Comparison of ENCODE assay signal across 1 cellular context in the genomic region with DNA sequence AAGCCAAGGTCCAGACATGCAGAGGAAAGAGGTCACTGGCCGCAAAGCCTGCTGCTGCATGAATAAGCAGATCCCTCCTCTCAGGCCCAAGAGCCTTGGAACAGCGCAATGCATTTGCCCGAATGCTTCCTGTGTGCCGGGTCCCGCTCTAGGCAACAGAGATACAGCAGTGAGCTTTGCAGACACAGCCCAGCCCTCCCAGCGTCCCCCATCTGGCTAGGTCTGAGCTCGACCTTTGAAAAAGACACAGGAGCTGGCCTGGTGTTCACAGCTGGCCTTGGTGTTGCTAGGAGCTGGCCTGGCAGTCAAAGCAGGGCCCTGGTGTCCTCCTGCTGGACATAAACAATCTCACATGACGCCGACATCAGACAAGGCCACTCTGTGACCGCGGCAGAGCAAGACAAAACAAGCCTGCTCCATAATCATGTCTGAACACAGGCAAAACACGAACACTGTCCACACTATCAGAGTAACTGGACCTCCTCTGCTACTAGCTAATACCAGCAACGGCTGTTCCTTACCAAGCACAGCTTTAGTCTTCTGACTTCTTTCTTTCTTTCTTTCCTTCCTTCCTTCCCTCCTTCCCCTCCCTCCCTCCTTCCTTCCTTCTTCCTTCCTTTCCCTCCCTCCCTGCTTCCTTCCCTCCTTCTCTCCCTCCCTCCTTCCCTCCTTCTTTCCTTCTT.
TF ChIP-seq lines count a peak whose summit lies in the region.

No MANE protein-coding gene starts in this region.

TF ChIP-seq in K562, 482 proteins besides CTCF, POLR2A, EP300 and RAD21 (continued from another document):
- TF ChIP-seq, protein P1, sequence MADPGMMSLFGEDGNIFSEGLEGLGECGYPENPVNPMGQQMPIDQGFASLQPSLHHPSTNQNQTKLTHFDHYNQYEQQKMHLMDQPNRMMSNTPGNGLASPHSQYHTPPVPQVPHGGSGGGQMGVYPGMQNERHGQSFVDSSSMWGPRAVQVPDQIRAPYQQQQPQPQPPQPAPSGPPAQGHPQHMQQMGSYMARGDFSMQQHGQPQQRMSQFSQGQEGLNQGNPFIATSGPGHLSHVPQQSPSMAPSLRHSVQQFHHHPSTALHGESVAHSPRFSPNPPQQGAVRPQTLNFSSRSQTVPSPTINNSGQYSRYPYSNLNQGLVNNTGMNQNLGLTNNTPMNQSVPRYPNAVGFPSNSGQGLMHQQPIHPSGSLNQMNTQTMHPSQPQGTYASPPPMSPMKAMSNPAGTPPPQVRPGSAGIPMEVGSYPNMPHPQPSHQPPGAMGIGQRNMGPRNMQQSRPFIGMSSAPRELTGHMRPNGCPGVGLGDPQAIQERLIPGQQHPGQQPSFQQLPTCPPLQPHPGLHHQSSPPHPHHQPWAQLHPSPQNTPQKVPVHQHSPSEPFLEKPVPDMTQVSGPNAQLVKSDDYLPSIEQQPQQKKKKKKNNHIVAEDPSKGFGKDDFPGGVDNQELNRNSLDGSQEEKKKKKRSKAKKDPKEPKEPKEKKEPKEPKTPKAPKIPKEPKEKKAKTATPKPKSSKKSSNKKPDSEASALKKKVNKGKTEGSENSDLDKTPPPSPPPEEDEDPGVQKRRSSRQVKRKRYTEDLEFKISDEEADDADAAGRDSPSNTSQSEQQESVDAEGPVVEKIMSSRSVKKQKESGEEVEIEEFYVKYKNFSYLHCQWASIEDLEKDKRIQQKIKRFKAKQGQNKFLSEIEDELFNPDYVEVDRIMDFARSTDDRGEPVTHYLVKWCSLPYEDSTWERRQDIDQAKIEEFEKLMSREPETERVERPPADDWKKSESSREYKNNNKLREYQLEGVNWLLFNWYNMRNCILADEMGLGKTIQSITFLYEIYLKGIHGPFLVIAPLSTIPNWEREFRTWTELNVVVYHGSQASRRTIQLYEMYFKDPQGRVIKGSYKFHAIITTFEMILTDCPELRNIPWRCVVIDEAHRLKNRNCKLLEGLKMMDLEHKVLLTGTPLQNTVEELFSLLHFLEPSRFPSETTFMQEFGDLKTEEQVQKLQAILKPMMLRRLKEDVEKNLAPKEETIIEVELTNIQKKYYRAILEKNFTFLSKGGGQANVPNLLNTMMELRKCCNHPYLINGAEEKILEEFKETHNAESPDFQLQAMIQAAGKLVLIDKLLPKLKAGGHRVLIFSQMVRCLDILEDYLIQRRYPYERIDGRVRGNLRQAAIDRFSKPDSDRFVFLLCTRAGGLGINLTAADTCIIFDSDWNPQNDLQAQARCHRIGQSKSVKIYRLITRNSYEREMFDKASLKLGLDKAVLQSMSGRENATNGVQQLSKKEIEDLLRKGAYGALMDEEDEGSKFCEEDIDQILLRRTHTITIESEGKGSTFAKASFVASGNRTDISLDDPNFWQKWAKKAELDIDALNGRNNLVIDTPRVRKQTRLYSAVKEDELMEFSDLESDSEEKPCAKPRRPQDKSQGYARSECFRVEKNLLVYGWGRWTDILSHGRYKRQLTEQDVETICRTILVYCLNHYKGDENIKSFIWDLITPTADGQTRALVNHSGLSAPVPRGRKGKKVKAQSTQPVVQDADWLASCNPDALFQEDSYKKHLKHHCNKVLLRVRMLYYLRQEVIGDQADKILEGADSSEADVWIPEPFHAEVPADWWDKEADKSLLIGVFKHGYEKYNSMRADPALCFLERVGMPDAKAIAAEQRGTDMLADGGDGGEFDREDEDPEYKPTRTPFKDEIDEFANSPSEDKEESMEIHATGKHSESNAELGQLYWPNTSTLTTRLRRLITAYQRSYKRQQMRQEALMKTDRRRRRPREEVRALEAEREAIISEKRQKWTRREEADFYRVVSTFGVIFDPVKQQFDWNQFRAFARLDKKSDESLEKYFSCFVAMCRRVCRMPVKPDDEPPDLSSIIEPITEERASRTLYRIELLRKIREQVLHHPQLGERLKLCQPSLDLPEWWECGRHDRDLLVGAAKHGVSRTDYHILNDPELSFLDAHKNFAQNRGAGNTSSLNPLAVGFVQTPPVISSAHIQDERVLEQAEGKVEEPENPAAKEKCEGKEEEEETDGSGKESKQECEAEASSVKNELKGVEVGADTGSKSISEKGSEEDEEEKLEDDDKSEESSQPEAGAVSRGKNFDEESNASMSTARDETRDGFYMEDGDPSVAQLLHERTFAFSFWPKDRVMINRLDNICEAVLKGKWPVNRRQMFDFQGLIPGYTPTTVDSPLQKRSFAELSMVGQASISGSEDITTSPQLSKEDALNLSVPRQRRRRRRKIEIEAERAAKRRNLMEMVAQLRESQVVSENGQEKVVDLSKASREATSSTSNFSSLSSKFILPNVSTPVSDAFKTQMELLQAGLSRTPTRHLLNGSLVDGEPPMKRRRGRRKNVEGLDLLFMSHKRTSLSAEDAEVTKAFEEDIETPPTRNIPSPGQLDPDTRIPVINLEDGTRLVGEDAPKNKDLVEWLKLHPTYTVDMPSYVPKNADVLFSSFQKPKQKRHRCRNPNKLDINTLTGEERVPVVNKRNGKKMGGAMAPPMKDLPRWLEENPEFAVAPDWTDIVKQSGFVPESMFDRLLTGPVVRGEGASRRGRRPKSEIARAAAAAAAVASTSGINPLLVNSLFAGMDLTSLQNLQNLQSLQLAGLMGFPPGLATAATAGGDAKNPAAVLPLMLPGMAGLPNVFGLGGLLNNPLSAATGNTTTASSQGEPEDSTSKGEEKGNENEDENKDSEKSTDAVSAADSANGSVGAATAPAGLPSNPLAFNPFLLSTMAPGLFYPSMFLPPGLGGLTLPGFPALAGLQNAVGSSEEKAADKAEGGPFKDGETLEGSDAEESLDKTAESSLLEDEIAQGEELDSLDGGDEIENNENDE (IDR thresholded peaks at IDR 0.05; ENCODE audit: low read depth, low read length), result no peak
- TF ChIP-seq, protein P2, sequence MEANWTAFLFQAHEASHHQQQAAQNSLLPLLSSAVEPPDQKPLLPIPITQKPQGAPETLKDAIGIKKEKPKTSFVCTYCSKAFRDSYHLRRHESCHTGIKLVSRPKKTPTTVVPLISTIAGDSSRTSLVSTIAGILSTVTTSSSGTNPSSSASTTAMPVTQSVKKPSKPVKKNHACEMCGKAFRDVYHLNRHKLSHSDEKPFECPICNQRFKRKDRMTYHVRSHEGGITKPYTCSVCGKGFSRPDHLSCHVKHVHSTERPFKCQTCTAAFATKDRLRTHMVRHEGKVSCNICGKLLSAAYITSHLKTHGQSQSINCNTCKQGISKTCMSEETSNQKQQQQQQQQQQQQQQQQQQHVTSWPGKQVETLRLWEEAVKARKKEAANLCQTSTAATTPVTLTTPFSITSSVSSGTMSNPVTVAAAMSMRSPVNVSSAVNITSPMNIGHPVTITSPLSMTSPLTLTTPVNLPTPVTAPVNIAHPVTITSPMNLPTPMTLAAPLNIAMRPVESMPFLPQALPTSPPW (CRISPR knock-in tag; IDR thresholded peaks at IDR 0.05), result no peak; the same call in 1 of the 2 replicates
- TF ChIP-seq BRD9 (IDR thresholded peaks at IDR 0.05; ENCODE audit: low read depth, partially characterized antibody), result peak; percentile 59
- TF ChIP-seq, protein P3, sequence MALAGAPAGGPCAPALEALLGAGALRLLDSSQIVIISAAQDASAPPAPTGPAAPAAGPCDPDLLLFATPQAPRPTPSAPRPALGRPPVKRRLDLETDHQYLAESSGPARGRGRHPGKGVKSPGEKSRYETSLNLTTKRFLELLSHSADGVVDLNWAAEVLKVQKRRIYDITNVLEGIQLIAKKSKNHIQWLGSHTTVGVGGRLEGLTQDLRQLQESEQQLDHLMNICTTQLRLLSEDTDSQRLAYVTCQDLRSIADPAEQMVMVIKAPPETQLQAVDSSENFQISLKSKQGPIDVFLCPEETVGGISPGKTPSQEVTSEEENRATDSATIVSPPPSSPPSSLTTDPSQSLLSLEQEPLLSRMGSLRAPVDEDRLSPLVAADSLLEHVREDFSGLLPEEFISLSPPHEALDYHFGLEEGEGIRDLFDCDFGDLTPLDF (CRISPR knock-in tag; IDR thresholded peaks at IDR 0.05), result no peak
- no peak for TF ChIP-seq POLR2AphosphoS5 (IDR thresholded peaks at IDR 0.05; ENCODE audit: control insufficient read depth, insufficient read depth, low read depth, low read length)
- no peak for TF ChIP-seq FUS (optimal IDR thresholded peaks at IDR 0.05; ENCODE audit: low read depth, low read length)
- TF ChIP-seq ARID1B (IDR thresholded peaks at IDR 0.05), result peak; percentile 62; the same call in 1 of the 2 replicates
- TF ChIP-seq MTA1 (IDR thresholded peaks at IDR 0.05; ENCODE audit: borderline replicate concordance), result peak; percentile 91
- peak in 1 of 3 experiments; percentile 9 for TF ChIP-seq YY1 (IDR thresholded peaks at IDR 0.05; ENCODE audit: borderline replicate concordance in 1 of 3, control insufficient read depth in 1 of 3, extremely low read depth in 1 of 3, insufficient read depth in 3 of 3, insufficient read length in 1 of 3, insufficient replicate concordance in 2 of 3, low read depth in 1 of 3, low read length in 2 of 3)
- TF ChIP-seq, protein P4, sequence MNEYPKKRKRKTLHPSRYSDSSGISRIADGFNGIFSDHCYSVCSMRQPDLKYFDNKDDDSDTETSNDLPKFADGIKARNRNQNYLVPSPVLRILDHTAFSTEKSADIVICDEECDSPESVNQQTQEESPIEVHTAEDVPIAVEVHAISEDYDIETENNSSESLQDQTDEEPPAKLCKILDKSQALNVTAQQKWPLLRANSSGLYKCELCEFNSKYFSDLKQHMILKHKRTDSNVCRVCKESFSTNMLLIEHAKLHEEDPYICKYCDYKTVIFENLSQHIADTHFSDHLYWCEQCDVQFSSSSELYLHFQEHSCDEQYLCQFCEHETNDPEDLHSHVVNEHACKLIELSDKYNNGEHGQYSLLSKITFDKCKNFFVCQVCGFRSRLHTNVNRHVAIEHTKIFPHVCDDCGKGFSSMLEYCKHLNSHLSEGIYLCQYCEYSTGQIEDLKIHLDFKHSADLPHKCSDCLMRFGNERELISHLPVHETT (CRISPR knock-in tag; conservative IDR thresholded peaks at IDR 0.05 in 1 of 2, IDR thresholded peaks at IDR 0.05 in 1 of 2), result peak in 1 of 2 experiments; percentile 44; a peak in 1 of 4 replicates
- TF ChIP-seq ATF1 (CRISPR knock-in tag; IDR thresholded peaks at IDR 0.05), result no peak
- peak; percentile 66 for TF ChIP-seq ATF1 (tag; IDR thresholded peaks at IDR 0.05)
- TF ChIP-seq, protein P5, sequence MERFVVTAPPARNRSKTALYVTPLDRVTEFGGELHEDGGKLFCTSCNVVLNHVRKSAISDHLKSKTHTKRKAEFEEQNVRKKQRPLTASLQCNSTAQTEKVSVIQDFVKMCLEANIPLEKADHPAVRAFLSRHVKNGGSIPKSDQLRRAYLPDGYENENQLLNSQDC (CRISPR knock-in tag; IDR thresholded peaks at IDR 0.05), result no peak
- peak; percentile 60; the same call in 1 of the 2 replicates for TF ChIP-seq ZBTB17 (CRISPR knock-in tag; IDR thresholded peaks at IDR 0.05)
- peak in 1 of 2 experiments; percentile 77; a peak in 2 of 4 replicates for TF ChIP-seq HDAC1 (IDR thresholded peaks at IDR 0.05)
TF ChIP-seq in K562: peak in this region for 104.
